25 cellular contexts compared by ENCODE assay signal in genomic region chr5:179152941-179153340, GRCh38.
DNase-seq lines count a peak whose midpoint lies in the region; ATAC-seq, FAIRE-seq and TF ChIP-seq lines count a peak whose summit lies in the region.
"Had no signal": no experiment of that assay in that cellular context is flagged by ENCODE, and none has a peak within 500 bp of the region (broad histone marks: within the 10 kb centered on the region; RNA-seq: fewer than 3 reads in every experiment).

No MANE protein-coding gene starts in this region.

- TF ChIP-seq CTCF in WTC11 (IDR thresholded peaks at IDR 0.05) (no peak), kidney (IDR thresholded peaks at IDR 0.05; ENCODE audit: borderline replicate concordance, extremely low read depth, insufficient read depth) (no peak), spleen (IDR thresholded peaks at IDR 0.05 in 8 of 11, conservative IDR thresholded peaks at IDR 0.05 in 3 of 11) (no peak), RWPE1 (conservative IDR thresholded peaks at IDR 0.05; ENCODE audit: low read depth) (no peak)

- H3K9ac ChIP-seq in kidney (ENCODE audit: low read length in 2 of 2) = no peak overlapping the region
- H3K9ac ChIP-seq: BLaER1 had no signal

- H3K27ac Mint-ChIP-seq in activated T-cell treated with anti-CD3 and anti-CD28 coated beads, Interleukin-2, amount 50 U/mL, for 24 hours = no peak overlapping the region
- no peak overlapping the region for H3K27ac Mint-ChIP-seq in WTC11
- H3K27ac Mint-ChIP-seq: CD4-positive, alpha-beta memory T cell had no signal

- POLR2A ChIA-PET in WTC11 (lab: Charles Lee) = no interaction called here
- POLR2A ChIA-PET in RWPE1 (lab: Yijun Ruan, JAX; ENCODE audit: low non-redundant PET) = no interaction called here

- H3K27ac ChIP-seq in kidney (ENCODE audit: low read depth in 2 of 2, low read length in 2 of 2) (no peak overlapping the region), spleen (no peak overlapping the region), RWPE1 (no peak overlapping the region)
- H3K27ac ChIP-seq: 22Rv1, BLaER1 had no signal

- FAIRE-seq in kidney (lab: Jason Lieb, UNC) = no peak
- FAIRE-seq: GM12878, RCC 7860 had no signal

- intact Hi-C loops in kidney (cut with DNase I) = no loop called here
- intact Hi-C loops in spleen (cut with DNase I; ENCODE audit: low total_unique reads) = no loop called here

- no peaks in the 10 kb centered on the region for H3K9me3 Mint-ChIP-seq in activated T-cell treated with anti-CD3 and anti-CD28 coated beads, Interleukin-2, amount 50 U/mL, for 24 hours
- H3K9me3 Mint-ChIP-seq in WTC11 = no peaks in the 10 kb centered on the region

- no peaks in the 10 kb centered on the region for H3K27me3 ChIP-seq in spleen (replicated peaks in 1 of 7)
- H3K27me3 ChIP-seq: BLaER1 had no signal

- H3K36me3 Mint-ChIP-seq in activated T-cell treated with anti-CD3 and anti-CD28 coated beads, Interleukin-2, amount 50 U/mL, for 24 hours (ENCODE audit: low read depth) = no peaks in the 10 kb centered on the region
- no peaks in the 10 kb centered on the region for H3K36me3 Mint-ChIP-seq in WTC11
- H3K36me3 Mint-ChIP-seq: CD4-positive, alpha-beta memory T cell had no signal

- CTCF ChIA-PET in WTC11 (lab: Charles Lee) = interaction anchor here (1.7 kb wide), 1 partner anchor 9 kb away, joined by 5 read pairs; no protein-coding TSS in a partner anchor
- CTCF ChIA-PET in RWPE1 (lab: Yijun Ruan, JAX) = interaction anchor here (0.6 kb wide), 1 partner anchor 12 kb away, joined by 3 read pairs; no protein-coding TSS in a partner anchor

- no peaks in the 10 kb centered on the region for H3K27me3 Mint-ChIP-seq in activated T-cell treated with anti-CD3 and anti-CD28 coated beads, Interleukin-2, amount 50 U/mL, for 24 hours
- H3K27me3 Mint-ChIP-seq in WTC11 (ENCODE audit: low read depth) = no peaks in the 10 kb centered on the region
- H3K27me3 Mint-ChIP-seq: CD4-positive, alpha-beta memory T cell had no signal

- no peak for TF ChIP-seq POLR2A in spleen (IDR thresholded peaks at IDR 0.05)

- H3K4me3 ChIP-seq in kidney (ENCODE audit: low read length in 2 of 2) = no peak overlapping the region
- no peak overlapping the region for H3K4me3 ChIP-seq in spleen
- H3K4me3 ChIP-seq: BLaER1, GM12878 had no signal

- no peak overlapping the region for H3K4me3 Mint-ChIP-seq in activated T-cell treated with anti-CD3 and anti-CD28 coated beads, Interleukin-2, amount 50 U/mL, for 24 hours
- H3K4me3 Mint-ChIP-seq in WTC11 = no peak overlapping the region
- H3K4me3 Mint-ChIP-seq: CD4-positive, alpha-beta memory T cell had no signal

- no peaks in the 10 kb centered on the region for H3K9me3 ChIP-seq in kidney (ENCODE audit: control insufficient read depth in 1 of 2, low read length in 2 of 2)
- H3K9me3 ChIP-seq in spleen = no peaks in the 10 kb centered on the region
- H3K9me3 ChIP-seq: BLaER1, Caco-2 had no signal

- DNase-seq in activated T-cell treated with anti-CD3 and anti-CD28 coated beads, Interleukin-2, amount 50 U/mL, for 24 hours = peak; percentile 8
- DNase-seq in activated T-cell treated with anti-CD3 and anti-CD28 coated beads, Interleukin-2, amount 50 U/mL, for 48 hours = no peak
- DNase-seq in WTC11 (ENCODE audit: low spot score) (peak; percentile 4), kidney (peak; percentile 51), spleen (peak; percentile 62), RWPE1 (ENCODE audit: low spot score) (no peak)
- DNase-seq in stimulated activated CD4-positive, alpha-beta T cell treated with anti-CD3 and anti-CD28 coated beads, Interleukin-4, amount 100 ng/mL, for 24 hours = no peak
- DNase-seq: ACHN; CD4-positive, alpha-beta memory T cell; DMS 273 treated with DMSO at 0.1 percent for 48 hours; DND-41; H7; Kasumi-1; NCI-H1694; NCI-H2081 treated with DMSO at 0.1 percent for 48 hours; NCI-H2171 treated with DMSO at 0.1 percent for 48 hours; NCI-H524 treated with DMSO at 0.1 percent for 48 hours; OCI-M1; SHP77 treated with DMSO at 0.1 percent for 48 hours had no signal

- peaks cover 3% of the 10 kb centered on the region for H3K4me1 Mint-ChIP-seq in activated T-cell treated with anti-CD3 and anti-CD28 coated beads, Interleukin-2, amount 50 U/mL, for 24 hours (ENCODE audit: low read depth)
- no peaks in the 10 kb centered on the region for H3K4me1 Mint-ChIP-seq in WTC11
- H3K4me1 Mint-ChIP-seq: CD4-positive, alpha-beta memory T cell had no signal

- WGBS in spleen, 5 donors = 83 to 90% (median 85%) methylated on average over 14 to 15 of the region's 15 CpGs

- H3K36me3 ChIP-seq in kidney (ENCODE audit: control insufficient read depth in 1 of 2, insufficient read depth in 2 of 2, low read length in 2 of 2) = no peaks in the 10 kb centered on the region
- H3K36me3 ChIP-seq in spleen = peaks cover 0 to 96% (median 0%) of the 10 kb centered on the region in 6 donors
- H3K36me3 ChIP-seq: BLaER1 had no signal

- ATAC-seq in WTC11 = no peak
- ATAC-seq in HG03175 (IDR thresholded peaks at IDR 0.05; ENCODE audit: unreplicated experiment) = no peak
- ATAC-seq: GM12878 had no signal

- no peaks in the 10 kb centered on the region for H3K4me1 ChIP-seq in kidney (ENCODE audit: control insufficient read depth in 1 of 2, insufficient read depth in 1 of 2, low read depth in 1 of 2, low read length in 2 of 2)
- H3K4me1 ChIP-seq in spleen = peaks cover 0 to 6% (median 0%) of the 10 kb centered on the region in 6 donors
- H3K4me1 ChIP-seq: Caco-2 had no signal

TF ChIP-seq in WTC11, 78 proteins besides CTCF, POLR2A, EP300 and RAD21:
- TF ChIP-seq ZNF425 (CRISPR knock-in tag; conservative IDR thresholded peaks at IDR 0.05) (no peak), E2F5 (CRISPR knock-in tag; IDR thresholded peaks at IDR 0.05) (no peak), GTF2I (CRISPR knock-in tag; conservative IDR thresholded peaks at IDR 0.05) (no peak), ZBTB21 (CRISPR knock-in tag; IDR thresholded peaks at IDR 0.05; ENCODE audit: borderline replicate concordance) (no peak), SOX15 (CRISPR knock-in tag; IDR thresholded peaks at IDR 0.05) (no peak), ZNF263 (CRISPR knock-in tag; IDR thresholded peaks at IDR 0.05; ENCODE audit: low read depth) (no peak), NFYB (CRISPR knock-in tag; conservative IDR thresholded peaks at IDR 0.05; ENCODE audit: low read depth) (no peak), NFE2L1 (CRISPR knock-in tag; IDR thresholded peaks at IDR 0.05) (no peak), RORB (CRISPR knock-in tag; IDR thresholded peaks at IDR 0.05) (no peak), CBFB (CRISPR knock-in tag; IDR thresholded peaks at IDR 0.05; ENCODE audit: low read depth) (no peak), RELA (CRISPR knock-in tag; IDR thresholded peaks at IDR 0.05; ENCODE audit: borderline replicate concordance) (no peak), SP1 (CRISPR knock-in tag; conservative IDR thresholded peaks at IDR 0.05) (no peak)
TF ChIP-seq in WTC11: peak in this region for 0.

Comparison
In these comparisons a context has a peak if more than half of its experiments do, and no peak if none do; other contexts are left out.
1. DNase-seq: peak in activated T-cell treated with anti-CD3 and anti-CD28 coated beads, Interleukin-2, amount 50 U/mL, for 24 hours (single experiment), WTC11 (single experiment), kidney (single experiment) and spleen (single experiment); none in activated T-cell treated with anti-CD3 and anti-CD28 coated beads, Interleukin-2, amount 50 U/mL, for 48 hours (0 of 2), stimulated activated CD4-positive, alpha-beta T cell treated with anti-CD3 and anti-CD28 coated beads, Interleukin-4, amount 100 ng/mL, for 24 hours (single experiment) and RWPE1 (single experiment).